In the genomic region with DNA sequence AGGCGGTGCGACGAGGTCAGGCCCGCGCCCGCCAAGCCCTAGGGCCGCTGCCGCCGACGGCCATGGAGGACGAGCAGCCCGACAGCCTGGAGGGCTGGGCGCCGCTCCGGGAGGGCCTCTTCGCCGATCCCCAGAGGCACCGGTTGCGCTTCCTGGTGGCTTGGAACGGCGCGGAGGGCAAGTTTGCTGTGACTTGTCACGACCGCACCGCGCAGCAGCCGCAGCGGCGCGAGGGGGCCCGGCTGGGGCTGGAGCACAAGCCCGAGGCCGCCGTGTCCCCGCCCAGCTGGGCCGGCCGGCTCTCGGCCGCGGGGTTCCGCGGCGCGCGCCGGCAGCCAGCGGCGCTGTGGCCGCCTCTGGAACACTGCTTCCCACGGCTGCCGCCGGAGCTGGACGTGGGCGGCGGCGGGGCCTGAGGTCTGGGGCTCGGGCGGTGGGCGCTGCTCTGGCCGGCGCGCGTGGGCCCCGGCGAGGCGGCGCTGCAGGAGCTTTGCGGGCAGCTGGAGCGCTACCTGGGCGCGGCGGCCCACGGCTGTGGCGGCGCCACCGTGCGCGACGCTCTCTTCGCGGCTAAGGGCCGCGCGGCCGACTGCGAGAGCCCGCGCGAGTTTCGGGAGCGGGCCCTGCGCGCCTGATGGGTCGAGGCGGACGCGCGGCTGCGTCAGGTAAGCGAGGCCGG, we compare ENCODE assay signal across 9 cellular contexts. TPM values are rescaled to one million over a fixed set of nuclear protein-coding genes. Genes with fewer than 3 reads are reported as not detected.
A peak's percentile ranks its signal among the peaks of the same experiment; 100 is the strongest.
DNase-seq lines count a peak whose midpoint lies in the region; TF ChIP-seq lines count a peak whose summit lies in the region.
"Not testable (repeated sequence)": the region's sequence is repeated elsewhere in the genome, so short reads cannot be mapped to it uniquely, and the experiment has no call there.
"Had no signal": no experiment of that assay in that cellular context is flagged by ENCODE, and none has a peak within 500 bp of the region (broad histone marks: within the 10 kb centered on the region; RNA-seq: fewer than 3 reads in every experiment).

No MANE protein-coding gene starts in this region.

- H3K14ac ChIP-seq in trophoblast cell (ENCODE audit: low read length) = not testable (repeated sequence)

- DNase-seq in ELR (ENCODE audit: low read depth) (peak; percentile 40), HFFc6 (peak; percentile 45), NCI-H69 (lab: John Stamatoyannopoulos, UW) (peak; percentile 40), activated T-cell treated with anti-CD3 and anti-CD28 coated beads for 48 hours (ENCODE audit: low read depth) (peak; percentile 23), dermis blood vessel endothelial cell (peak; percentile 39), trophoblast cell (peak in 1 of 2 donors; percentile 43)
- DNase-seq in tibial artery = not testable (repeated sequence)

- H3K36me3 Mint-ChIP-seq in HFFc6 (ENCODE audit: low read depth) = not testable (repeated sequence)

- TF ChIP-seq CTCF in HFFc6 (IDR thresholded peaks at IDR 0.05); tibial artery (IDR thresholded peaks at IDR 0.05): not testable (repeated sequence)

- not testable (repeated sequence) for H3K9me3 Mint-ChIP-seq in HFFc6

- not testable (repeated sequence) for H4K8ac ChIP-seq in trophoblast cell (ENCODE audit: low read depth, low read length)

- WGBS in trophoblast cell (ENCODE audit: extremely low coverage, insufficient coverage, insufficient read length) = no CpG with 5 or more reads among the region's 101 CpGs

- not testable (repeated sequence) for H3K27me3 ChIP-seq in trophoblast cell (ENCODE audit: insufficient read depth, low read length); tibial artery

- not testable (repeated sequence) for H2AK5ac ChIP-seq in trophoblast cell (ENCODE audit: low read length)

- peak overlapping the region; percentile 28; the same call in 1 of the 2 replicates for H3K4me3 ChIP-seq in iPS-18c (ENCODE audit: insufficient read depth, low read depth, low read length)
- H3K4me3 ChIP-seq in trophoblast cell (ENCODE audit: low read depth, low read length) = peak overlapping the region; percentile 71
- peak overlapping the region; percentile 55 to 63 for H3K4me3 ChIP-seq in tibial artery

- not testable (repeated sequence) for H3K18ac ChIP-seq in trophoblast cell (ENCODE audit: low read length)

- not testable (repeated sequence) for H3K79me1 ChIP-seq in trophoblast cell (ENCODE audit: low read length)

- not testable (repeated sequence) for H2BK5ac ChIP-seq in trophoblast cell (ENCODE audit: low read depth, low read length, poor library complexity)

- H3K27me3 Mint-ChIP-seq in HFFc6 (ENCODE audit: insufficient read depth) = not testable (repeated sequence)

- H3K4me1 Mint-ChIP-seq in HFFc6 (ENCODE audit: low read depth) = peaks cover 10% of the 10 kb centered on the region

- peak overlapping the region; percentile 86 for H3K4me3 Mint-ChIP-seq in HFFc6

- not testable (repeated sequence) for H2AFZ ChIP-seq in trophoblast cell (ENCODE audit: insufficient read depth, low read length, poor library complexity)

- H4K91ac ChIP-seq in trophoblast cell (ENCODE audit: low read depth, low read length) = not testable (repeated sequence)

- intact Hi-C loops in tibial artery (cut with DNase I; ENCODE audit: low total_unique reads) = not testable (repeated sequence)

- H3K27ac ChIP-seq in trophoblast cell (ENCODE audit: low read depth, low read length) = not testable (repeated sequence)
- peak overlapping the region; percentile 85 to 86 for H3K27ac ChIP-seq in tibial artery

- not testable (repeated sequence) for H3K9ac ChIP-seq in trophoblast cell (ENCODE audit: low read length)

- not testable (repeated sequence) for H3K9me3 ChIP-seq in iPS-18c (ENCODE audit: control insufficient read depth, insufficient read depth, low read length); trophoblast cell (ENCODE audit: insufficient read depth, low read depth, low read length); tibial artery

- H3K79me2 ChIP-seq in trophoblast cell (ENCODE audit: control insufficient read depth, insufficient read depth, low read length, poor library complexity) = not testable (repeated sequence)

- not testable (repeated sequence) for H3K4ac ChIP-seq in trophoblast cell (ENCODE audit: low read depth, low read length)

- not testable (repeated sequence) for H3K36me3 ChIP-seq in trophoblast cell (ENCODE audit: control insufficient read depth in 1 of 2, insufficient read depth in 2 of 2, low read length in 2 of 2); tibial artery

- H3K23ac ChIP-seq in trophoblast cell (ENCODE audit: low read length) = not testable (repeated sequence)

- not testable (repeated sequence) for H2BK12ac ChIP-seq in trophoblast cell (ENCODE audit: low read length)

- peak overlapping the region; percentile 78 for H3K27ac Mint-ChIP-seq in HFFc6

- H3K4me2 ChIP-seq in trophoblast cell (ENCODE audit: low read length) = peak overlapping the region; percentile 77

- H2BK120ac ChIP-seq in trophoblast cell (ENCODE audit: insufficient read depth, low read length, poor library complexity) = not testable (repeated sequence)

- H3K4me1 ChIP-seq in trophoblast cell (ENCODE audit: control insufficient read depth in 1 of 2, insufficient read depth in 2 of 2, low read length in 2 of 2); tibial artery: not testable (repeated sequence)

- H4K12ac ChIP-seq in trophoblast cell (ENCODE audit: low read depth, low read length) = not testable (repeated sequence)

RNA-seq across cellular contexts. Expression of gene GOLGA8M, which starts 25.4 kb away (rescaled TPM):
- total RNA-seq in HFFc6 (2021; fragmentation: NEBNext Ultra II Directional; extraction: Animal tissue kit (Norgen Biotek cat#: 25700)) = under 1 TPM in 4 of 6 experiments, not detected in 2; 0.10 to 0.57 (median 0.31) TPM
- 0.28 and 0.51 TPM in 2 replicates for total RNA-seq in dermis blood vessel endothelial cell
- 0.10 and 0.18 TPM in 2 replicates for polyA plus RNA-seq in trophoblast cell (2013)
- total RNA-seq: HT-29 had no signal
